ENCODE assay signal across 31 cellular contexts in the genomic region with DNA sequence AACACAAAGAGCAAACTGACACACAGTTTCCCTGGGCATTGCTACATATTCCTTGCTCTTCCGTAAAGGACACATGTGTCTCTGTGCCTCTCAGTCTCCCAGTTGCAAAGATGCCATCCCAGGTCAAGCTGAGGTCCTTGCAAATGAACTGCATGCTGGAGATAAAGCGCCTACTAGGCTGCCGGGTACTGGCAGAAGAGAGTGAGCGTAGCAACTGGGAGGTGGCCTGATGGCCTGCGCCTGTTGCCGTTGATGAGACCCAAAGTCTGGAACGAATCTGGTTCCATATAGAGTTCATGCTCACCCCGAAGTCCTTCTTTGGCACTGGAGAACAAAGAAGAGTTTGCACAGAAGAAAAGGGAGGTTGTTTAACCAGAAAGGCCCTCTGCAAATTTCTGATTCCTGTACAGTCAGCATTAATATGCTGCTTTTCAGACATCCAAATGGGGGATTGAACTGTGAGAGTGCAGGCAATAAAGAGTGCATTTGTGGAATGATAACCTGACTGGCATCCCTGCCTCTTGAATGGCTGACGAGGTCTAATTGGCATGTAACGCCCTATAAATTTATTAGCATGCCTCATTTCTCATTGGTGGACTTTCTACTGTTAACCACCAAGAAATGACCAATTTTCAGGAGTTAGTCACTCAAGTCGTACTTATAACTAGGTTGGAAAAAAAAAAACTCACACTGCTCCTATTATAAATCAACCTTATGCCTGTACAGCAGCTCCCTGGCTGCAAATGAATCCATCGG.
DNase-seq lines count a peak whose midpoint lies in the region; ATAC-seq and TF ChIP-seq lines count a peak whose summit lies in the region.
"Had no signal": no experiment of that assay in that cellular context is flagged by ENCODE, and none has a peak within 500 bp of the region (broad histone marks: within the 10 kb centered on the region; RNA-seq: fewer than 3 reads in every experiment).

No MANE protein-coding gene starts in this region.

- no peak overlapping the region for H2AK5ac ChIP-seq in IMR-90 (ENCODE audit: low read depth, low read length)

- H4K5ac ChIP-seq in IMR-90 (ENCODE audit: low read depth, low read length): no peak overlapping the region

- no peaks in the 10 kb centered on the region for H3K4me1 ChIP-seq in IMR-90 (ENCODE audit: control insufficient read depth, insufficient read depth, low read length)
- H3K4me1 ChIP-seq in smooth muscle cell (ENCODE audit: low read depth): peaks cover 23% of the 10 kb centered on the region
- H3K4me1 ChIP-seq: breast epithelium, esophagus squamous epithelium had no signal

- no peaks in the 10 kb centered on the region for H3K79me2 ChIP-seq in smooth muscle cell (ENCODE audit: low read depth)

- H3K4me3 ChIP-seq in AG10803 (ENCODE audit: low read length): no peak overlapping the region
- H3K4me3 ChIP-seq in IMR-90 (ENCODE audit: insufficient read depth, low read depth, low read length): no peak overlapping the region
- H3K4me3 ChIP-seq in smooth muscle cell: no peak overlapping the region
- H3K4me3 ChIP-seq: breast epithelium, esophagus squamous epithelium, MG63, mucosa of descending colon, PC-9 had no signal

- H3K56ac ChIP-seq in IMR-90 (ENCODE audit: extremely low read depth, insufficient read depth, low read length): no peak overlapping the region

- intact Hi-C loops in IMR-90 (cut with micrococcal nuclease): no loop called here

- H3K79me1 ChIP-seq in IMR-90 (ENCODE audit: low read depth in 1 of 2, low read length in 2 of 2): no peaks in the 10 kb centered on the region

- H3K18ac ChIP-seq in IMR-90 (ENCODE audit: low read depth, low read length): no peak overlapping the region

- DNase-seq in AG10803 (ENCODE audit: low read depth): peak; percentile 45
- DNase-seq in IMR-90: no peak
- DNase-seq in glomerular visceral epithelial cell (ENCODE audit: extremely low spot score): peak; percentile 62
- DNase-seq in progenitor cell of endocrine pancreas (ENCODE audit: low spot score, unreplicated experiment): no peak
- DNase-seq in NCI-H345 (lab: John Stamatoyannopoulos, UW): no peak
- no peak for DNase-seq in smooth muscle cell (lab: John Stamatoyannopoulos, UW; ENCODE audit: unreplicated experiment)
- DNase-seq in iPS-NIHi11 (ENCODE audit: low spot score): no peak
- DNase-seq: activated CD4-positive, alpha-beta T cell treated with anti-CD3 and anti-CD28 coated beads for 36 hours; activated CD8-positive, alpha-beta T cell treated with anti-CD3 and anti-CD28 coated beads for 36 hours; amygdala; CD4-positive, alpha-beta T cell; DMS 273 treated with DMSO at 0.1 percent for 48 hours; esophagus squamous epithelium; HCEC 1CT; left cardiac atrium; MG63; mucosa of descending colon; natural killer cell; NCI-H2081; NCI-H2227 treated with DMSO at 0.1 percent for 48 hours; NCI-H526 treated with DMSO at 0.1 percent for 48 hours; stimulated activated naive B cell treated with anti-CD40 and anti-IgM and Interleukin-4, amounts not matched to agents 10 μg/mL and 1 μg/mL and 100 μg/mL, for 72 hours had no signal

- no peak overlapping the region for H3K4ac ChIP-seq in IMR-90 (ENCODE audit: low read depth, low read length)

- in situ Hi-C loops in IMR-90 (cut with MboI; ENCODE audit: low sequenced_read_pairs): no loop called here

- TF ChIP-seq CTCF in AG10803 (conservative IDR thresholded peaks at IDR 0.05; ENCODE audit: low read length): no peak
- no peak for TF ChIP-seq CTCF in IMR-90 (conservative IDR thresholded peaks at IDR 0.05; ENCODE audit: low read depth, low read length)
- TF ChIP-seq CTCF in progenitor cell of endocrine pancreas (IDR thresholded peaks at IDR 0.05; ENCODE audit: unreplicated experiment): no peak
- no peak for TF ChIP-seq CTCF in smooth muscle cell (IDR thresholded peaks at IDR 0.05; ENCODE audit: borderline replicate concordance, insufficient read depth, poor library complexity, severe bottlenecking)

- H3K27me3 ChIP-seq in IMR-90 (ENCODE audit: control insufficient read depth, insufficient read depth, low read length) (no peaks in the 10 kb centered on the region), smooth muscle cell (ENCODE audit: low read depth) (no peaks in the 10 kb centered on the region)
- H3K27me3 ChIP-seq: breast epithelium, esophagus squamous epithelium, MG63 had no signal

- H3K27ac ChIP-seq in IMR-90 (ENCODE audit: insufficient read depth, low read length) (no peak overlapping the region), smooth muscle cell (ENCODE audit: low read depth) (no peak overlapping the region)
- H3K27ac ChIP-seq: breast epithelium, esophagus squamous epithelium, PC-9, VCaP had no signal

- no peak overlapping the region for H2BK120ac ChIP-seq in IMR-90 (ENCODE audit: low read depth, low read length)

- peaks cover 2% of the 10 kb centered on the region; the same call in 1 of the 2 replicates for H3K9me1 ChIP-seq in IMR-90 (ENCODE audit: insufficient read depth, low read length)

- no peak for TF ChIP-seq RAD21 in IMR-90 (IDR thresholded peaks at IDR 0.05; ENCODE audit: low read length)

- POLR2A ChIA-PET in IMR-90 (lab: Charles Lee; ENCODE audit: unreplicated experiment): no interaction called here

- H3K4me3 Mint-ChIP-seq in progenitor cell of endocrine pancreas (ENCODE audit: low read depth): no peak overlapping the region
- H3K4me3 Mint-ChIP-seq: activated CD4-positive, alpha-beta T cell treated with anti-CD3 and anti-CD28 coated beads for 36 hours; activated CD8-positive, alpha-beta T cell treated with anti-CD3 and anti-CD28 coated beads for 36 hours; activated naive CD4-positive, alpha-beta T cell treated with anti-CD3 and anti-CD28 coated beads, Interleukin-2, amount 50 U/mL, for 24 hours; CD4-positive, alpha-beta T cell; natural killer cell; stimulated activated naive B cell treated with anti-CD40 and anti-IgM and Interleukin-4, amounts not matched to agents 10 μg/mL and 1 μg/mL and 100 μg/mL, for 72 hours; T-helper 2 cell treated with Interferon-gamma antibody and Interleukin-4, amounts not matched to agents 5 μg/mL and 100 μg/mL, for 36 hours; type B pancreatic cell had no signal

- CTCF ChIA-PET in IMR-90 (lab: Yijun Ruan, JAX): no interaction called here

- ATAC-seq in IMR-90 (ENCODE audit: low read depth) (no peak), HG03095 (IDR thresholded peaks at IDR 0.05; ENCODE audit: unreplicated experiment) (no peak)
- ATAC-seq: activated CD4-positive, alpha-beta T cell treated with anti-CD3 and anti-CD28 coated beads for 36 hours; activated CD8-positive, alpha-beta T cell treated with anti-CD3 and anti-CD28 coated beads for 36 hours; left cardiac atrium; mucosa of descending colon; natural killer cell; Right ventricle myocardium inferior; stimulated activated naive B cell treated with anti-CD40 and anti-IgM and Interleukin-4, amounts not matched to agents 10 μg/mL and 1 μg/mL and 100 μg/mL, for 72 hours had no signal

- H3K9ac ChIP-seq in IMR-90 (ENCODE audit: low read depth, low read length) (no peak overlapping the region), smooth muscle cell (ENCODE audit: low read depth) (no peak overlapping the region)

- H3K14ac ChIP-seq in IMR-90 (replicated peaks; ENCODE audit: low read depth, low read length): no peak overlapping the region

- no peak overlapping the region for H2BK20ac ChIP-seq in IMR-90 (ENCODE audit: low read depth, low read length)

- H3K23ac ChIP-seq in IMR-90 (ENCODE audit: low read depth, low read length): no peak overlapping the region

- no peak for TF ChIP-seq POLR2A in IMR-90 (IDR thresholded peaks at IDR 0.05; ENCODE audit: low read depth, low read length)

- no peaks in the 10 kb centered on the region for H3K36me3 Mint-ChIP-seq in progenitor cell of endocrine pancreas (ENCODE audit: insufficient read depth)
- H3K36me3 Mint-ChIP-seq: activated naive CD4-positive, alpha-beta T cell treated with anti-CD3 and anti-CD28 coated beads, Interleukin-2, amount 50 U/mL, for 24 hours; natural killer cell; stimulated activated naive B cell treated with anti-CD40 and anti-IgM and Interleukin-4, amounts not matched to agents 10 μg/mL and 1 μg/mL and 100 μg/mL, for 72 hours; type B pancreatic cell had no signal

- no peaks in the 10 kb centered on the region for H3K9me3 Mint-ChIP-seq in progenitor cell of endocrine pancreas (ENCODE audit: low read depth)
- H3K9me3 Mint-ChIP-seq: activated CD8-positive, alpha-beta T cell treated with anti-CD3 and anti-CD28 coated beads for 36 hours; activated naive CD4-positive, alpha-beta T cell treated with anti-CD3 and anti-CD28 coated beads, Interleukin-2, amount 50 U/mL, for 24 hours; activated T-helper 2 cell treated with anti-CD3 and anti-CD28 coated beads, Interferon-gamma antibody, Interleukin-2, Interleukin-4, amounts not matched to agents 10 μg/mL and 5 μg/mL and 100 μg/mL, durations not matched to agents 14 hours and 24 hours and 36 hours; CD4-positive, alpha-beta T cell; natural killer cell; stimulated activated naive B cell treated with anti-CD40 and anti-IgM and Interleukin-4, amounts not matched to agents 10 μg/mL and 1 μg/mL and 100 μg/mL, for 72 hours; T-helper 2 cell treated with Interferon-gamma antibody and Interleukin-4, amounts not matched to agents 5 μg/mL and 100 μg/mL, for 36 hours; type B pancreatic cell had no signal

- H2BK5ac ChIP-seq in IMR-90 (ENCODE audit: low read depth, low read length, poor library complexity, severe bottlenecking): no peak overlapping the region

- H2AFZ ChIP-seq in IMR-90 (replicated peaks; ENCODE audit: low read length, poor library complexity) (no peak overlapping the region), smooth muscle cell (ENCODE audit: low read depth) (no peak overlapping the region)
- H2AFZ ChIP-seq: PC-9 had no signal

- 87% methylated on average over 5 of the region's 12 CpGs; no CpG with 5 or more reads in 1 of the 2 experiments for WGBS in IMR-90 (ENCODE audit: extremely low coverage in 2 of 2, insufficient read length in 1 of 2), 2 experiments
- WGBS in smooth muscle cell (ENCODE audit: low lambda C conversion rate): 92% methylated on average over 12 of the region's 12 CpGs

- no TSS peak for BruUV-seq in IMR-90 (replicated peaks; lab: Mats Ljungman, UMichigan)

- H3K27ac Mint-ChIP-seq in progenitor cell of endocrine pancreas: peak overlapping the region; percentile 49
- H3K27ac Mint-ChIP-seq: activated CD4-positive, alpha-beta T cell treated with anti-CD3 and anti-CD28 coated beads for 36 hours; activated CD8-positive, alpha-beta T cell treated with anti-CD3 and anti-CD28 coated beads for 36 hours; activated naive CD4-positive, alpha-beta T cell treated with anti-CD3 and anti-CD28 coated beads, Interleukin-2, amount 50 U/mL, for 24 hours; activated T-helper 2 cell treated with anti-CD3 and anti-CD28 coated beads, Interferon-gamma antibody, Interleukin-2, Interleukin-4, amounts not matched to agents 10 μg/mL and 5 μg/mL and 100 μg/mL, durations not matched to agents 14 hours and 24 hours and 36 hours; CD4-positive, alpha-beta T cell; natural killer cell; stimulated activated naive B cell treated with anti-CD40 and anti-IgM and Interleukin-4, amounts not matched to agents 10 μg/mL and 1 μg/mL and 100 μg/mL, for 72 hours; T-helper 2 cell treated with Interferon-gamma antibody and Interleukin-4, amounts not matched to agents 5 μg/mL and 100 μg/mL, for 36 hours; type B pancreatic cell had no signal

- no peak overlapping the region for H2BK15ac ChIP-seq in IMR-90 (ENCODE audit: low read depth, low read length)

- H3K27me3 Mint-ChIP-seq in progenitor cell of endocrine pancreas: no peaks in the 10 kb centered on the region
- H3K27me3 Mint-ChIP-seq: activated CD4-positive, alpha-beta T cell treated with anti-CD3 and anti-CD28 coated beads for 36 hours; activated CD8-positive, alpha-beta T cell treated with anti-CD3 and anti-CD28 coated beads for 36 hours; activated naive CD4-positive, alpha-beta T cell treated with anti-CD3 and anti-CD28 coated beads, Interleukin-2, amount 50 U/mL, for 24 hours; stimulated activated naive B cell treated with anti-CD40 and anti-IgM and Interleukin-4, amounts not matched to agents 10 μg/mL and 1 μg/mL and 100 μg/mL, for 72 hours; type B pancreatic cell had no signal

- H3K4me2 ChIP-seq in IMR-90 (ENCODE audit: low read depth, low read length) (no peak overlapping the region), smooth muscle cell (no peak overlapping the region)
- H3K4me2 ChIP-seq: PC-9 had no signal

- no peak overlapping the region for H4K91ac ChIP-seq in IMR-90 (ENCODE audit: insufficient read depth, low read depth, low read length)

- H3K36me3 ChIP-seq in IMR-90 (ENCODE audit: control insufficient read depth, insufficient read depth, low read length) (no peaks in the 10 kb centered on the region), smooth muscle cell (ENCODE audit: low read depth) (no peaks in the 10 kb centered on the region)
- H3K36me3 ChIP-seq: breast epithelium, esophagus squamous epithelium, MG63 had no signal

- H4K8ac ChIP-seq in IMR-90 (ENCODE audit: low read depth in 2 of 2, low read length in 2 of 2): no peak overlapping the region

- H3K4me1 Mint-ChIP-seq in progenitor cell of endocrine pancreas (ENCODE audit: low read depth): peaks cover 13% of the 10 kb centered on the region
- H3K4me1 Mint-ChIP-seq: activated CD4-positive, alpha-beta T cell treated with anti-CD3 and anti-CD28 coated beads for 36 hours; activated naive CD4-positive, alpha-beta T cell treated with anti-CD3 and anti-CD28 coated beads, Interleukin-2, amount 50 U/mL, for 24 hours; natural killer cell; stimulated activated naive B cell treated with anti-CD40 and anti-IgM and Interleukin-4, amounts not matched to agents 10 μg/mL and 1 μg/mL and 100 μg/mL, for 72 hours had no signal

- no peaks in the 10 kb centered on the region for H3F3A ChIP-seq in smooth muscle cell (ENCODE audit: low read depth)

- dilution Hi-C loops in IMR-90 (cut with HindIII; ENCODE audit: low sequenced_read_pairs, unreplicated experiment): no loop called here

- H2AK9ac ChIP-seq in IMR-90 (replicated peaks; ENCODE audit: low read depth, low read length, poor library complexity): no peak overlapping the region

- no peaks in the 10 kb centered on the region for H3K9me3 ChIP-seq in IMR-90 (ENCODE audit: control insufficient read depth, insufficient read depth, low read length)
- no peaks in the 10 kb centered on the region for H3K9me3 ChIP-seq in smooth muscle cell (replicated peaks; ENCODE audit: low read depth)
- H3K9me3 ChIP-seq: breast epithelium, esophagus squamous epithelium, MG63, mucosa of descending colon had no signal

- H4K20me1 ChIP-seq in IMR-90 (ENCODE audit: insufficient read depth, low read length) (no peaks in the 10 kb centered on the region), smooth muscle cell (ENCODE audit: low read depth) (peaks cover 8% of the 10 kb centered on the region)

Comparison
In these comparisons a context has a peak if more than half of its experiments do, and no peak if none do; other contexts are left out.
1. DNase-seq: peak in AG10803 (single experiment) and glomerular visceral epithelial cell (single experiment); none in IMR-90 (single experiment), progenitor cell of endocrine pancreas (single experiment), NCI-H345 (single experiment), smooth muscle cell (single experiment) and iPS-NIHi11 (single experiment).